ENCODE assay signal across 12 cellular contexts in genomic region chr11:69321877-69322350, GRCh38. TPM values are rescaled to one million over a fixed set of nuclear protein-coding genes. Genes with fewer than 3 reads are reported as not detected.
DNase-seq lines count a peak whose midpoint lies in the region; ATAC-seq, FAIRE-seq and TF ChIP-seq lines count a peak whose summit lies in the region.
"Had no signal": no experiment of that assay in that cellular context is flagged by ENCODE, and none has a peak within 500 bp of the region (broad histone marks: within the 10 kb centered on the region; RNA-seq: fewer than 3 reads in every experiment).

No MANE protein-coding gene starts in this region.

- no peaks in the 10 kb centered on the region for H3K36me3 ChIP-seq in endothelial cell of umbilical vein (ENCODE audit: control insufficient read depth in 2 of 2, extremely low read depth in 1 of 2, insufficient read depth in 2 of 2, low read length in 2 of 2)

- no peak for TF ChIP-seq CTCF in endothelial cell of umbilical vein (IDR thresholded peaks at IDR 0.05; ENCODE audit: extremely low read depth in 1 of 2, insufficient read depth in 1 of 2, low read depth in 1 of 2, low read length in 2 of 2)

- peak overlapping the region; percentile 91 for H3K27ac ChIP-seq in endothelial cell of umbilical vein (ENCODE audit: insufficient read depth, low read depth, low read length)
- no peak overlapping the region for H3K27ac ChIP-seq in substantia nigra (ENCODE audit: low read depth, low read length, poor library complexity, severe bottlenecking)
- H3K27ac ChIP-seq: 22Rv1, SK-N-MC had no signal

- no peak for TF ChIP-seq POLR2A in endothelial cell of umbilical vein (IDR thresholded peaks at IDR 0.05; ENCODE audit: low read depth, low read length)

- H3K27me3 ChIP-seq in endothelial cell of umbilical vein (ENCODE audit: control insufficient read depth in 2 of 2, insufficient read depth in 2 of 2, low read length in 2 of 2): no peaks in the 10 kb centered on the region

- H3K4me3 ChIP-seq in endothelial cell of umbilical vein (replicated peaks in 1 of 3; ENCODE audit: insufficient read depth in 1 of 3, low read depth in 1 of 3, low read length in 3 of 3): no peak overlapping the region
- H3K4me3 ChIP-seq: SK-N-MC had no signal

- H3K9ac ChIP-seq in endothelial cell of umbilical vein (replicated peaks; ENCODE audit: extremely low read depth, insufficient read depth, low read length): peak overlapping the region; percentile 53

- H3K4me1 ChIP-seq in endothelial cell of umbilical vein (ENCODE audit: control insufficient read depth, extremely low read depth, insufficient read depth, low read length): peaks cover 44% of the 10 kb centered on the region

- CTCF ChIA-PET in endothelial cell of umbilical vein (lab: Charles Lee): interaction anchor here (0.7 to 1.4 kb wide), 4 partner anchors 10 to 317 kb away, joined by 3 to 9 read pairs (median 4); no protein-coding TSS in a partner anchor

- H3K9me1 ChIP-seq in endothelial cell of umbilical vein (replicated peaks; ENCODE audit: control insufficient read depth, extremely low read depth, insufficient read depth, low read length): no peaks in the 10 kb centered on the region

- BruUV-seq in endothelial cell of umbilical vein (replicated peaks; lab: Mats Ljungman, UMichigan): no TSS peak

- no peak for ATAC-seq in HG02798 (IDR thresholded peaks at IDR 0.05; ENCODE audit: poor library complexity, unreplicated experiment)
- ATAC-seq: right cardiac atrium had no signal

- peaks cover 29% of the 10 kb centered on the region for H3K79me2 ChIP-seq in endothelial cell of umbilical vein (ENCODE audit: control insufficient read depth, insufficient read depth, low read length)

- H3K9me3 ChIP-seq in endothelial cell of umbilical vein (replicated peaks; ENCODE audit: control insufficient read depth, insufficient read depth, low read length): no peaks in the 10 kb centered on the region

- DNase-seq in DMS 273 (lab: John Stamatoyannopoulos, UW; ENCODE audit: unreplicated experiment): peak; percentile 51
- DNase-seq in DMS 273 treated with DMSO at 0.1 percent for 48 hours (lab: John Stamatoyannopoulos, UW): no peak
- peak; percentile 92 for DNase-seq in RKO (ENCODE audit: low spot score)
- DNase-seq in endothelial cell of umbilical vein (ENCODE audit: low read depth, low spot score): peak; percentile 77
- peak; percentile 82 for DNase-seq in renal cortical epithelial cell (ENCODE audit: low read depth)
- DNase-seq in substantia nigra (lab: John Stamatoyannopoulos, UW): no peak
- no peak for DNase-seq in NCI-H146 treated with DMSO at 0.1 percent for 48 hours (lab: John Stamatoyannopoulos, UW; ENCODE audit: unreplicated experiment)
- DNase-seq: glutamatergic neuron, right cardiac atrium had no signal

- peak overlapping the region; percentile 4 for H3K4me2 ChIP-seq in endothelial cell of umbilical vein (ENCODE audit: insufficient read depth, low read length)

- H4K20me1 ChIP-seq in endothelial cell of umbilical vein (replicated peaks; ENCODE audit: control insufficient read depth, extremely low read depth, insufficient read depth, low read length): no peaks in the 10 kb centered on the region

- H2AFZ ChIP-seq in endothelial cell of umbilical vein (ENCODE audit: low read depth, low read length): no peak overlapping the region

- dilution Hi-C loops in endothelial cell of umbilical vein (cut with MboI; ENCODE audit: extremely low pct_ligation_motif_present, low sequenced_read_pairs): no loop called here

- POLR2A ChIA-PET in endothelial cell of umbilical vein (lab: Charles Lee): interaction anchor here (1.0 to 1.8 kb wide), 2 partner anchors 10 to 24 kb away, joined by 4 to 6 read pairs; no protein-coding TSS in a partner anchor

- intact Hi-C loops in endothelial cell of umbilical vein (cut with micrococcal nuclease): loop anchor here (1.0 to 2.0 kb wide), 2 partner anchors 25 to 31 kb away; no protein-coding TSS in a partner anchor

- FAIRE-seq in endothelial cell of umbilical vein (lab: Jason Lieb, UNC): peak; percentile 95

TF ChIP-seq in endothelial cell of umbilical vein, 7 proteins besides CTCF, POLR2A, EP300 and RAD21:
- TF ChIP-seq MAX (IDR thresholded peaks at IDR 0.05; ENCODE audit: insufficient read depth, insufficient read length) (peak; percentile 1), POLR2AphosphoS5 (IDR thresholded peaks at IDR 0.05; ENCODE audit: insufficient read depth, low read depth, low read length) (peak; percentile 86), GATA2 (IDR thresholded peaks at IDR 0.05; ENCODE audit: insufficient read depth, insufficient read length, low read depth, low read length) (peak; percentile 97), MYC (IDR thresholded peaks at IDR 0.05; ENCODE audit: low read depth, low read length) (no peak), EZH2 (IDR thresholded peaks at IDR 0.05; ENCODE audit: borderline replicate concordance, low read depth, low read length, severe bottlenecking) (no peak), FOS (IDR thresholded peaks at IDR 0.05; ENCODE audit: borderline replicate concordance, insufficient read depth, low read length) (peak; percentile 99), JUN (IDR thresholded peaks at IDR 0.05; ENCODE audit: borderline replicate concordance, insufficient read depth, insufficient read length, low read depth) (peak; percentile 81)
TF ChIP-seq in endothelial cell of umbilical vein: peak in this region for 5.

RNA-seq across cellular contexts. Expression of gene MYEOV, which starts 28.0 kb away (rescaled TPM):
- 7.0 and 14.4 TPM in 2 replicates for total RNA-seq in endothelial cell of umbilical vein
- polyA plus RNA-seq in endothelial cell of umbilical vein: 3.8 TPM in 2 replicates
- polyA plus RNA-seq in endothelial cell of umbilical vein (2011; cell fraction: cytosol; rRNA removed): 4.3 and 4.4 TPM in 2 replicates
- polyA plus RNA-seq in endothelial cell of umbilical vein (2011; cell fraction: nucleus; rRNA removed): 4.6 and 6.6 TPM in 2 replicates
- 8.0 and 18.4 TPM in 2 replicates for polyA plus RNA-seq in endothelial cell of umbilical vein (2012)
- 3.2 and 11.9 TPM in 2 replicates for polyA minus RNA-seq in endothelial cell of umbilical vein
- not detected for polyA minus RNA-seq in endothelial cell of umbilical vein (2011; cell fraction: cytosol; rRNA and poly(A)+ RNA removed)
- polyA minus RNA-seq in endothelial cell of umbilical vein (2011; cell fraction: nucleus; rRNA and poly(A)+ RNA removed): 3.0 and 4.4 TPM in 2 replicates
- total RNA-seq in renal cortical epithelial cell: 0.25 and 13.5 TPM in 2 replicates
- polyA plus RNA-seq: right cardiac atrium had no signal

Comparison
In these comparisons a context has a peak if more than half of its experiments do, and no peak if none do; other contexts are left out.
1. DNase-seq: peak in DMS 273 (single experiment), RKO (single experiment), endothelial cell of umbilical vein (single experiment) and renal cortical epithelial cell (single experiment); none in DMS 273 treated with DMSO at 0.1 percent for 48 hours (single experiment), substantia nigra (0 of 49) and NCI-H146 treated with DMSO at 0.1 percent for 48 hours (single experiment).